In the genomic region with DNA sequence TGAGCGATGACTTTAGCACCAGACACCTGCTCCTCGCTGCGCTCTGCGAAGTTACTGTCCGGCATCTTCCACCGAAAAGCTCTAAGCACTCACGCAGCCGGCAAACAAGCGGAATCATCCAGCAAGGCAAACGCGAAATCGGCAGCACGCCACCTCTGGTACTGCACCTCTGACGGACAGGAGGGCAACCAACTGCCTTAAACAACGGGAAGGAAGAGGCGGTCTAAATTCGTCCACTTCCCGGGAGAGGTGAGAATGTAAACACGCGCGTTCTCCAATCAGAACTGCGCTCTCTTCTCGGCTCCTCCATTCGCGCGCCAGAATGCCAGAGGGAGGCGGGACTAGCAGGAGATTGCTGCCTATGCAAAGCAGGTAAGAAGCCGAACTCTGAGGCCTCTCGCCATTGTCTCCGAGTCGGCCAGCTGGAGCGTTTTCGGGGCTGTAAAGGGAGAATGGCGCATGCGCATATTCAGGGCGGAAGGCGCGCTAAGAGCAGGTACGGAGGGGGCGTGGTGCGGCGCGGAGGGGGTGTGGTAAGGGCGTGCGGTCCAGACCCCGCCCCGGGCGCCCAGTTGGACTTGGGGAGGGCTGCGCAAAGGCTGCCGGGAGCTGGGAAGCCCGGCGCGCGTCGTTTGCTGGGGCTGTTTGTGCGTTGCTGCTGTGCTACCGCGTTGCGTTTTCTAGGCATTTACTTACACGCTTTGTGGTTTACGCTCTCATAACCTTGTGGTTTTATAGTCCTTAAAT, we compare ENCODE assay signal across 1 cellular context.
TF ChIP-seq lines count a peak whose summit lies in the region.

A gene with protein sequence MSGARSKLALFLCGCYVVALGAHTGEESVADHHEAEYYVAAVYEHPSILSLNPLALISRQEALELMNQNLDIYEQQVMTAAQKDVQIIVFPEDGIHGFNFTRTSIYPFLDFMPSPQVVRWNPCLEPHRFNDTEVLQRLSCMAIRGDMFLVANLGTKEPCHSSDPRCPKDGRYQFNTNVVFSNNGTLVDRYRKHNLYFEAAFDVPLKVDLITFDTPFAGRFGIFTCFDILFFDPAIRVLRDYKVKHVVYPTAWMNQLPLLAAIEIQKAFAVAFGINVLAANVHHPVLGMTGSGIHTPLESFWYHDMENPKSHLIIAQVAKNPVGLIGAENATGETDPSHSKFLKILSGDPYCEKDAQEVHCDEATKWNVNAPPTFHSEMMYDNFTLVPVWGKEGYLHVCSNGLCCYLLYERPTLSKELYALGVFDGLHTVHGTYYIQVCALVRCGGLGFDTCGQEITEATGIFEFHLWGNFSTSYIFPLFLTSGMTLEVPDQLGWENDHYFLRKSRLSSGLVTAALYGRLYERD (plus strand): TSS at position 347 of the 747 bp plus-strand sequence. CDS start 33,695 bp downstream, outside the sequence.
HACL1 (minus strand) TSS at position 171 of the 747 bp plus-strand sequence; CDS start at position 65, 106 bp downstream.

TF ChIP-seq in HepG2, 621 proteins besides CTCF, POLR2A, EP300 and RAD21 (continued from another document and continues in another):
- TF ChIP-seq ZNF232 (CRISPR knock-in tag; IDR thresholded peaks at IDR 0.05; ENCODE audit: borderline replicate concordance) (peak; percentile 76; the same call in 1 of the 2 replicates), TOPORS (CRISPR knock-in tag; IDR thresholded peaks at IDR 0.05) (peak; percentile 59; the same call in 1 of the 2 replicates), ATF2 (CRISPR knock-in tag; IDR thresholded peaks at IDR 0.05) (0 out of 2 replicates have a peak, but pooled peaks have one; percentile 64), TFDP2 (CRISPR knock-in tag; IDR thresholded peaks at IDR 0.05) (peak; percentile 86), ZBTB40 (IDR thresholded peaks at IDR 0.05) (peak; percentile 23; the same call in 1 of the 2 replicates), ZBTB40 (CRISPR knock-in tag; IDR thresholded peaks at IDR 0.05) (no peak), JUND (CRISPR knock-in tag; IDR thresholded peaks at IDR 0.05) (no peak), MIXL1 (CRISPR knock-in tag; IDR thresholded peaks at IDR 0.05) (0 out of 2 replicates have a peak, but pooled peaks have one; percentile 10), ZNF607 (CRISPR knock-in tag; IDR thresholded peaks at IDR 0.05; ENCODE audit: borderline replicate concordance) (peak; percentile 77), ZNF652 (CRISPR knock-in tag; IDR thresholded peaks at IDR 0.05; ENCODE audit: borderline replicate concordance, low read depth) (peak; percentile 6; the same call in 1 of the 2 replicates), DZIP1 (CRISPR knock-in tag; IDR thresholded peaks at IDR 0.05) (no peak), ARHGAP35 (CRISPR knock-in tag; IDR thresholded peaks at IDR 0.05; ENCODE audit: borderline replicate concordance) (peak; percentile 28; the same call in 1 of the 2 replicates), ZBTB21 (CRISPR knock-in tag; IDR thresholded peaks at IDR 0.05) (peak; percentile 51; the same call in 1 of the 2 replicates), REPIN1 (CRISPR knock-in tag; IDR thresholded peaks at IDR 0.05; ENCODE audit: borderline replicate concordance, low read depth) (peak; percentile 82; the same call in 1 of the 2 replicates), ZSCAN29 (CRISPR knock-in tag; conservative IDR thresholded peaks at IDR 0.05) (peak; percentile 55; the same call in 1 of the 2 replicates), KAT8 (CRISPR knock-in tag; IDR thresholded peaks at IDR 0.05) (peak; percentile 84), ISL2 (CRISPR knock-in tag; IDR thresholded peaks at IDR 0.05) (0 out of 2 replicates have a peak, but pooled peaks have one; percentile 0), ZNF572 (CRISPR knock-in tag; IDR thresholded peaks at IDR 0.05) (no peak), SRY (CRISPR knock-in tag; IDR thresholded peaks at IDR 0.05) (peak; percentile 69; the same call in 1 of the 2 replicates), XRCC5 (optimal IDR thresholded peaks at IDR 0.05; ENCODE audit: low read length) (peak; percentile 58), DR1 (CRISPR knock-in tag; IDR thresholded peaks at IDR 0.05) (peak; percentile 5; the same call in 1 of the 2 replicates), ZNF280B (CRISPR knock-in tag; IDR thresholded peaks at IDR 0.05; ENCODE audit: borderline replicate concordance) (no peak; the same call in 1 of the 2 replicates), SMAD3 (CRISPR knock-in tag; IDR thresholded peaks at IDR 0.05) (peak; percentile 42; the same call in 1 of the 2 replicates)
- TF ChIP-seq, protein P1, sequence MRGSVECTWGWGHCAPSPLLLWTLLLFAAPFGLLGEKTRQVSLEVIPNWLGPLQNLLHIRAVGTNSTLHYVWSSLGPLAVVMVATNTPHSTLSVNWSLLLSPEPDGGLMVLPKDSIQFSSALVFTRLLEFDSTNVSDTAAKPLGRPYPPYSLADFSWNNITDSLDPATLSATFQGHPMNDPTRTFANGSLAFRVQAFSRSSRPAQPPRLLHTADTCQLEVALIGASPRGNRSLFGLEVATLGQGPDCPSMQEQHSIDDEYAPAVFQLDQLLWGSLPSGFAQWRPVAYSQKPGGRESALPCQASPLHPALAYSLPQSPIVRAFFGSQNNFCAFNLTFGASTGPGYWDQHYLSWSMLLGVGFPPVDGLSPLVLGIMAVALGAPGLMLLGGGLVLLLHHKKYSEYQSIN (CRISPR knock-in tag; IDR thresholded peaks at IDR 0.05; ENCODE audit: borderline replicate concordance): no peak
- TF ChIP-seq, protein P2, sequence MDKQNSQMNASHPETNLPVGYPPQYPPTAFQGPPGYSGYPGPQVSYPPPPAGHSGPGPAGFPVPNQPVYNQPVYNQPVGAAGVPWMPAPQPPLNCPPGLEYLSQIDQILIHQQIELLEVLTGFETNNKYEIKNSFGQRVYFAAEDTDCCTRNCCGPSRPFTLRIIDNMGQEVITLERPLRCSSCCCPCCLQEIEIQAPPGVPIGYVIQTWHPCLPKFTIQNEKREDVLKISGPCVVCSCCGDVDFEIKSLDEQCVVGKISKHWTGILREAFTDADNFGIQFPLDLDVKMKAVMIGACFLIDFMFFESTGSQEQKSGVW (CRISPR knock-in tag; IDR thresholded peaks at IDR 0.05; ENCODE audit: borderline replicate concordance): no peak; the same call in 1 of the 2 replicates
- TF ChIP-seq, protein P3, sequence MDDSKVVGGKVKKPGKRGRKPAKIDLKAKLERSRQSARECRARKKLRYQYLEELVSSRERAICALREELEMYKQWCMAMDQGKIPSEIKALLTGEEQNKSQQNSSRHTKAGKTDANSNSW (CRISPR knock-in tag; IDR thresholded peaks at IDR 0.05; ENCODE audit: borderline replicate concordance): no peak
- TF ChIP-seq, protein P4, sequence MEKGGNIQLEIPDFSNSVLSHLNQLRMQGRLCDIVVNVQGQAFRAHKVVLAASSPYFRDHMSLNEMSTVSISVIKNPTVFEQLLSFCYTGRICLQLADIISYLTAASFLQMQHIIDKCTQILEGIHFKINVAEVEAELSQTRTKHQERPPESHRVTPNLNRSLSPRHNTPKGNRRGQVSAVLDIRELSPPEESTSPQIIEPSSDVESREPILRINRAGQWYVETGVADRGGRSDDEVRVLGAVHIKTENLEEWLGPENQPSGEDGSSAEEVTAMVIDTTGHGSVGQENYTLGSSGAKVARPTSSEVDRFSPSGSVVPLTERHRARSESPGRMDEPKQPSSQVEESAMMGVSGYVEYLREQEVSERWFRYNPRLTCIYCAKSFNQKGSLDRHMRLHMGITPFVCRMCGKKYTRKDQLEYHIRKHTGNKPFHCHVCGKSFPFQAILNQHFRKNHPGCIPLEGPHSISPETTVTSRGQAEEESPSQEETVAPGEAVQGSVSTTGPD (CRISPR knock-in tag; IDR thresholded peaks at IDR 0.05): no peak
